ENCODE assay signal across 1 cellular context in the genomic region with DNA sequence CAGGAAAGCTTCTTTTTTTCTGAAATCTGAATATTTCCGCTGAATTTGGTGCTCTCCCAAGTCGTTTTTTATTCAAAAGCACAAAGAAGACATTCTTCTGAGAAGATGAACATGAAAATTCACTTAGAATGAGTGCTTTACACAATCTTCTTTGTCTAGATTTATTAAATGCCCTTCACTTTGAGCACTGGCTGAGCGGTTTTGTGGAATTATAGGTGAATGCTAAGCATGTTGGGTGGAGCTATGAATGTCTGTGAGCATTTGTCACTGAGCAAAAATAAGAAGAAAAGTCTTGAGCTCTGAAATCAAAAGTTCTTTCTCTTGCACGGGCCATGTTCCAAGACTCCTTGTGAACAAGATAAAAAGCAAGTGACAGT.
TF ChIP-seq lines count a peak whose summit lies in the region.

No MANE protein-coding gene starts in this region.

TF ChIP-seq in HCT116, 20 proteins besides CTCF, POLR2A, EP300 and RAD21:
- TF ChIP-seq, protein P1, sequence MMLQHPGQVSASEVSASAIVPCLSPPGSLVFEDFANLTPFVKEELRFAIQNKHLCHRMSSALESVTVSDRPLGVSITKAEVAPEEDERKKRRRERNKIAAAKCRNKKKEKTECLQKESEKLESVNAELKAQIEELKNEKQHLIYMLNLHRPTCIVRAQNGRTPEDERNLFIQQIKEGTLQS (IDR thresholded peaks at IDR 0.05), result no peak
- TF ChIP-seq ELF1 (IDR thresholded peaks at IDR 0.05; ENCODE audit: borderline replicate concordance, low read depth) (no peak), SP1 (IDR thresholded peaks at IDR 0.05; ENCODE audit: low read depth) (no peak), ZNF274 (IDR thresholded peaks at IDR 0.05; ENCODE audit: low read depth, low read length) (no peak), YY1 (IDR thresholded peaks at IDR 0.05; ENCODE audit: extremely low read depth, insufficient replicate concordance, low read depth, low read length) (no peak), TCF7L2 (IDR thresholded peaks at IDR 0.05; ENCODE audit: borderline replicate concordance, extremely low read depth, insufficient read depth, insufficient read length) (no peak), SIN3A (IDR thresholded peaks at IDR 0.05; ENCODE audit: low read depth) (no peak), JUND (IDR thresholded peaks at IDR 0.05) (no peak), POLR2AphosphoS5 (IDR thresholded peaks at IDR 0.05; ENCODE audit: low read depth, low read length) (no peak), EZH2phosphoT487 (IDR thresholded peaks at IDR 0.05; ENCODE audit: borderline replicate concordance) (no peak), ZFX (IDR thresholded peaks at IDR 0.05) (no peak), CEBPB (IDR thresholded peaks at IDR 0.05; ENCODE audit: low read depth) (no peak), EZH2 (IDR thresholded peaks at IDR 0.05) (no peak)
- TF ChIP-seq, protein P2, sequence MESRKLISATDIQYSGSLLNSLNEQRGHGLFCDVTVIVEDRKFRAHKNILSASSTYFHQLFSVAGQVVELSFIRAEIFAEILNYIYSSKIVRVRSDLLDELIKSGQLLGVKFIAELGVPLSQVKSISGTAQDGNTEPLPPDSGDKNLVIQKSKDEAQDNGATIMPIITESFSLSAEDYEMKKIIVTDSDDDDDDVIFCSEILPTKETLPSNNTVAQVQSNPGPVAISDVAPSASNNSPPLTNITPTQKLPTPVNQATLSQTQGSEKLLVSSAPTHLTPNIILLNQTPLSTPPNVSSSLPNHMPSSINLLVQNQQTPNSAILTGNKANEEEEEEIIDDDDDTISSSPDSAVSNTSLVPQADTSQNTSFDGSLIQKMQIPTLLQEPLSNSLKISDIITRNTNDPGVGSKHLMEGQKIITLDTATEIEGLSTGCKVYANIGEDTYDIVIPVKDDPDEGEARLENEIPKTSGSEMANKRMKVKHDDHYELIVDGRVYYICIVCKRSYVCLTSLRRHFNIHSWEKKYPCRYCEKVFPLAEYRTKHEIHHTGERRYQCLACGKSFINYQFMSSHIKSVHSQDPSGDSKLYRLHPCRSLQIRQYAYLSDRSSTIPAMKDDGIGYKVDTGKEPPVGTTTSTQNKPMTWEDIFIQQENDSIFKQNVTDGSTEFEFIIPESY (IDR thresholded peaks at IDR 0.05; ENCODE audit: extremely low read depth, insufficient replicate concordance, low read length), result no peak
- TF ChIP-seq, protein P3, sequence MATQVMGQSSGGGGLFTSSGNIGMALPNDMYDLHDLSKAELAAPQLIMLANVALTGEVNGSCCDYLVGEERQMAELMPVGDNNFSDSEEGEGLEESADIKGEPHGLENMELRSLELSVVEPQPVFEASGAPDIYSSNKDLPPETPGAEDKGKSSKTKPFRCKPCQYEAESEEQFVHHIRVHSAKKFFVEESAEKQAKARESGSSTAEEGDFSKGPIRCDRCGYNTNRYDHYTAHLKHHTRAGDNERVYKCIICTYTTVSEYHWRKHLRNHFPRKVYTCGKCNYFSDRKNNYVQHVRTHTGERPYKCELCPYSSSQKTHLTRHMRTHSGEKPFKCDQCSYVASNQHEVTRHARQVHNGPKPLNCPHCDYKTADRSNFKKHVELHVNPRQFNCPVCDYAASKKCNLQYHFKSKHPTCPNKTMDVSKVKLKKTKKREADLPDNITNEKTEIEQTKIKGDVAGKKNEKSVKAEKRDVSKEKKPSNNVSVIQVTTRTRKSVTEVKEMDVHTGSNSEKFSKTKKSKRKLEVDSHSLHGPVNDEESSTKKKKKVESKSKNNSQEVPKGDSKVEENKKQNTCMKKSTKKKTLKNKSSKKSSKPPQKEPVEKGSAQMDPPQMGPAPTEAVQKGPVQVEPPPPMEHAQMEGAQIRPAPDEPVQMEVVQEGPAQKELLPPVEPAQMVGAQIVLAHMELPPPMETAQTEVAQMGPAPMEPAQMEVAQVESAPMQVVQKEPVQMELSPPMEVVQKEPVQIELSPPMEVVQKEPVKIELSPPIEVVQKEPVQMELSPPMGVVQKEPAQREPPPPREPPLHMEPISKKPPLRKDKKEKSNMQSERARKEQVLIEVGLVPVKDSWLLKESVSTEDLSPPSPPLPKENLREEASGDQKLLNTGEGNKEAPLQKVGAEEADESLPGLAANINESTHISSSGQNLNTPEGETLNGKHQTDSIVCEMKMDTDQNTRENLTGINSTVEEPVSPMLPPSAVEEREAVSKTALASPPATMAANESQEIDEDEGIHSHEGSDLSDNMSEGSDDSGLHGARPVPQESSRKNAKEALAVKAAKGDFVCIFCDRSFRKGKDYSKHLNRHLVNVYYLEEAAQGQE (IDR thresholded peaks at IDR 0.05; ENCODE audit: low read depth), result no peak
- TF ChIP-seq, protein P4, sequence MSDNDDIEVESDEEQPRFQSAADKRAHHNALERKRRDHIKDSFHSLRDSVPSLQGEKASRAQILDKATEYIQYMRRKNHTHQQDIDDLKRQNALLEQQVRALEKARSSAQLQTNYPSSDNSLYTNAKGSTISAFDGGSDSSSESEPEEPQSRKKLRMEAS (IDR thresholded peaks at IDR 0.05), result no peak
